19 cellular contexts compared by ENCODE assay signal in genomic region chr12:28884861-28885260, GRCh38.
DNase-seq lines count a peak whose midpoint lies in the region; ATAC-seq and TF ChIP-seq lines count a peak whose summit lies in the region.
"Had no signal": no experiment of that assay in that cellular context is flagged by ENCODE, and none has a peak within 500 bp of the region (broad histone marks: within the 10 kb centered on the region; RNA-seq: fewer than 3 reads in every experiment).

No MANE protein-coding gene starts in this region.

- ATAC-seq in heart right ventricle: peak in 5 of 8 donors; percentile 34 to 65 (median 56)
- ATAC-seq in right cardiac atrium: no peak
- peak; percentile 30; the same call in 1 of the 2 replicates for ATAC-seq in PC-3
- no peak for ATAC-seq in HG03196 (IDR thresholded peaks at IDR 0.05; ENCODE audit: unreplicated experiment)
- ATAC-seq: CD8-positive, alpha-beta T cell had no signal

- H3K36me3 ChIP-seq in heart right ventricle: no peaks in the 10 kb centered on the region
- no peaks in the 10 kb centered on the region for H3K36me3 ChIP-seq in PC-3 (ENCODE audit: low read depth, low read length)
- H3K36me3 ChIP-seq in vagina: no peaks in the 10 kb centered on the region
- H3K36me3 ChIP-seq in PC-9 (ENCODE audit: low read depth): no peaks in the 10 kb centered on the region
- H3K36me3 ChIP-seq: BLaER1, Peyer's patch had no signal

- intact Hi-C loops in heart right ventricle (cut with DNase I): no loop called here
- intact Hi-C loops in right cardiac atrium (cut with DNase I): no loop called here
- intact Hi-C loops in PC-3 (cut with micrococcal nuclease): no loop called here
- intact Hi-C loops in vagina (cut with DNase I): no loop called here
- intact Hi-C loops in PC-9 (cut with micrococcal nuclease; ENCODE audit: unreplicated experiment): loop anchor here (10.0 kb wide), 1 partner anchor 110 kb away; no protein-coding TSS in a partner anchor

- no peak overlapping the region for H3K4me3 ChIP-seq in heart right ventricle
- H3K4me3 ChIP-seq in right cardiac atrium (ENCODE audit: low read length): no peak overlapping the region
- H3K4me3 ChIP-seq in PC-3 (ENCODE audit: low read length): no peak overlapping the region
- H3K4me3 ChIP-seq in vagina: no peak overlapping the region
- no peak overlapping the region for H3K4me3 ChIP-seq in PC-9
- H3K4me3 ChIP-seq: BLaER1, Peyer's patch had no signal

- 38 to 44% methylated on average over 2 of the region's 2 CpGs for WGBS in heart right ventricle, 2 donors
- 31% methylated on average over 2 of the region's 2 CpGs for WGBS in right cardiac atrium

- H3K79me2 ChIP-seq in PC-3 (ENCODE audit: low read length) (no peaks in the 10 kb centered on the region), PC-9 (ENCODE audit: low read depth) (no peaks in the 10 kb centered on the region)

- H4K20me1 ChIP-seq in PC-3 (ENCODE audit: low read length): no peaks in the 10 kb centered on the region
- H4K20me1 ChIP-seq in PC-9 (ENCODE audit: insufficient read depth): no peaks in the 10 kb centered on the region
- H4K20me1 ChIP-seq: BLaER1 had no signal

- TF ChIP-seq CTCF in heart right ventricle (IDR thresholded peaks at IDR 0.05): no peak
- no peak for TF ChIP-seq CTCF in PC-3 (conservative IDR thresholded peaks at IDR 0.05; ENCODE audit: low read depth, low read length)
- TF ChIP-seq CTCF in vagina (IDR thresholded peaks at IDR 0.05): no peak
- no peak for TF ChIP-seq CTCF in PC-9 (conservative IDR thresholded peaks at IDR 0.05)

- H3K9ac ChIP-seq in PC-3 (ENCODE audit: low read length): no peak overlapping the region
- H3K9ac ChIP-seq: BLaER1 had no signal

- no peak for TF ChIP-seq POLR2A in vagina (IDR thresholded peaks at IDR 0.05)

- DNase-seq in heart right ventricle (peak in 1 of 2 donors; percentile 20), right cardiac atrium (no peak), PC-3 (no peak), fibroblast of peridontal ligament (ENCODE audit: extremely low read depth) (peak; percentile 29), vagina (ENCODE audit: extremely low spot score in 2 of 2) (no peak), GF-D8 (lab: John Stamatoyannopoulos, UW) (no peak), PC-9 (no peak)
- DNase-seq: CD8-positive, alpha-beta T cell; DND-41; GDM1; NCI-H1105 treated with DMSO at 0.1 percent for 48 hours; NCI-H1930; NCI-H2171 treated with DMSO at 0.1 percent for 48 hours; NCI-H446 treated with DMSO at 0.1 percent for 48 hours; Peyer's patch; SHP77 treated with DMSO at 0.1 percent for 48 hours had no signal

- no peak overlapping the region for H2AFZ ChIP-seq in PC-3 (ENCODE audit: low read length)
- no peak overlapping the region for H2AFZ ChIP-seq in PC-9

- no peaks in the 10 kb centered on the region for H3F3A ChIP-seq in PC-3 (ENCODE audit: low read length, unreplicated experiment)
- no peaks in the 10 kb centered on the region for H3F3A ChIP-seq in PC-9 (ENCODE audit: insufficient read depth, low read depth)

- H3K27me3 ChIP-seq in heart right ventricle (no peaks in the 10 kb centered on the region), right cardiac atrium (ENCODE audit: control insufficient read depth, insufficient read depth) (no peaks in the 10 kb centered on the region), PC-3 (ENCODE audit: low read length) (no peaks in the 10 kb centered on the region), vagina (no peaks in the 10 kb centered on the region), PC-9 (ENCODE audit: insufficient read depth, low read depth) (no peaks in the 10 kb centered on the region)
- H3K27me3 ChIP-seq: BLaER1, Peyer's patch had no signal

- H3K4me1 ChIP-seq in heart right ventricle: no peaks in the 10 kb centered on the region
- no peaks in the 10 kb centered on the region for H3K4me1 ChIP-seq in right cardiac atrium (ENCODE audit: control insufficient read depth, insufficient read depth, low read length)
- no peaks in the 10 kb centered on the region for H3K4me1 ChIP-seq in PC-3 (ENCODE audit: insufficient read depth, low read length)
- H3K4me1 ChIP-seq in vagina: no peaks in the 10 kb centered on the region
- H3K4me1 ChIP-seq in PC-9 (replicated peaks; ENCODE audit: insufficient read depth): no peaks in the 10 kb centered on the region
- H3K4me1 ChIP-seq: BLaER1, Peyer's patch had no signal

- CTCF ChIA-PET in PC-3 (lab: Charles Lee) (no interaction called here), PC-9 (lab: Charles Lee) (no interaction called here)

- H3K4me2 ChIP-seq in PC-3 (ENCODE audit: low read length) (no peak overlapping the region), PC-9 (no peak overlapping the region)
- H3K4me2 ChIP-seq: BLaER1 had no signal

- H3K27ac ChIP-seq in heart right ventricle (peak overlapping the region in 2 of 10 donors; percentile 7 to 19), right cardiac atrium (ENCODE audit: low read length) (no peak overlapping the region), PC-3 (ENCODE audit: low read length) (no peak overlapping the region), vagina (peak overlapping the region; percentile 15), PC-9 (no peak overlapping the region)
- H3K27ac ChIP-seq: 22Rv1, BLaER1, Peyer's patch had no signal

- no peaks in the 10 kb centered on the region for H3K9me2 ChIP-seq in PC-3 (replicated peaks; ENCODE audit: low read length)
- H3K9me2 ChIP-seq in PC-9 (ENCODE audit: insufficient read depth): no peaks in the 10 kb centered on the region

- BruUV-seq in PC-3 (replicated peaks; lab: Mats Ljungman, UMichigan) (no TSS peak), PC-9 (replicated peaks; lab: Mats Ljungman, UMichigan) (no TSS peak)

- POLR2A ChIA-PET in PC-3 (lab: Charles Lee; ENCODE audit: unreplicated experiment) (interaction anchor here (0.6 kb wide), 1 partner anchor 152 kb away, joined by 4 read pairs; no protein-coding TSS in a partner anchor), PC-9 (lab: Charles Lee; ENCODE audit: unreplicated experiment) (no interaction called here)

- H3K9me3 ChIP-seq in heart right ventricle (no peaks in the 10 kb centered on the region), right cardiac atrium (ENCODE audit: control insufficient read depth, low read length) (no peaks in the 10 kb centered on the region), PC-3 (ENCODE audit: low read length) (no peaks in the 10 kb centered on the region), vagina (no peaks in the 10 kb centered on the region), PC-9 (ENCODE audit: insufficient read depth, low read depth) (no peaks in the 10 kb centered on the region)
- H3K9me3 ChIP-seq: BLaER1, Peyer's patch had no signal

Comparison
In these comparisons a context has a peak if more than half of its experiments do, and no peak if none do; other contexts are left out.
1. ATAC-seq: peak in heart right ventricle (5 of 8) and PC-3 (single experiment); none in right cardiac atrium (0 of 2) and HG03196 (single experiment).